In the genomic region with DNA sequence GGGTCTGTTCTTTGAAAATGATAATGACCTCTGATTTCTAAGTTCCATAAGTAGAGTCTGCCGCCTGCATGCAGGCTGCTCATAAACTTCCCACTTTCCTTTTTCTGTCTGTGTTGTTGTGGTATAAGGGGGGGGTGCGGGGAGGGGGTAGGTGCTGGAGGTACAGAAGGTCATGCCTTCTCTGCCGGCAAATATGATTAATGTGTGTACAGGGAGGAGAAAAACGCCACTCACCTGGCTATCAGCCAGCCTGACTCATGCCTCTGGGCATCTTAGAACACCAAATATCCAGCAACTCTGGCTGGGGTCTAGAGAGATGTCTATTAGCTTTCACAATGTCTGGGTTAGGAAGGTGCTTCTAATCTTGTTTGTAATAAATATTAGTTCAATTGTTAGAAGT, we compare ENCODE assay signal across 1 cellular context.
TF ChIP-seq lines count a peak whose summit lies in the region.

No MANE protein-coding gene starts in this region.

TF ChIP-seq in GM23338, 12 proteins besides CTCF, POLR2A, EP300 and RAD21 (continued from another document):
- TF ChIP-seq, protein P1, sequence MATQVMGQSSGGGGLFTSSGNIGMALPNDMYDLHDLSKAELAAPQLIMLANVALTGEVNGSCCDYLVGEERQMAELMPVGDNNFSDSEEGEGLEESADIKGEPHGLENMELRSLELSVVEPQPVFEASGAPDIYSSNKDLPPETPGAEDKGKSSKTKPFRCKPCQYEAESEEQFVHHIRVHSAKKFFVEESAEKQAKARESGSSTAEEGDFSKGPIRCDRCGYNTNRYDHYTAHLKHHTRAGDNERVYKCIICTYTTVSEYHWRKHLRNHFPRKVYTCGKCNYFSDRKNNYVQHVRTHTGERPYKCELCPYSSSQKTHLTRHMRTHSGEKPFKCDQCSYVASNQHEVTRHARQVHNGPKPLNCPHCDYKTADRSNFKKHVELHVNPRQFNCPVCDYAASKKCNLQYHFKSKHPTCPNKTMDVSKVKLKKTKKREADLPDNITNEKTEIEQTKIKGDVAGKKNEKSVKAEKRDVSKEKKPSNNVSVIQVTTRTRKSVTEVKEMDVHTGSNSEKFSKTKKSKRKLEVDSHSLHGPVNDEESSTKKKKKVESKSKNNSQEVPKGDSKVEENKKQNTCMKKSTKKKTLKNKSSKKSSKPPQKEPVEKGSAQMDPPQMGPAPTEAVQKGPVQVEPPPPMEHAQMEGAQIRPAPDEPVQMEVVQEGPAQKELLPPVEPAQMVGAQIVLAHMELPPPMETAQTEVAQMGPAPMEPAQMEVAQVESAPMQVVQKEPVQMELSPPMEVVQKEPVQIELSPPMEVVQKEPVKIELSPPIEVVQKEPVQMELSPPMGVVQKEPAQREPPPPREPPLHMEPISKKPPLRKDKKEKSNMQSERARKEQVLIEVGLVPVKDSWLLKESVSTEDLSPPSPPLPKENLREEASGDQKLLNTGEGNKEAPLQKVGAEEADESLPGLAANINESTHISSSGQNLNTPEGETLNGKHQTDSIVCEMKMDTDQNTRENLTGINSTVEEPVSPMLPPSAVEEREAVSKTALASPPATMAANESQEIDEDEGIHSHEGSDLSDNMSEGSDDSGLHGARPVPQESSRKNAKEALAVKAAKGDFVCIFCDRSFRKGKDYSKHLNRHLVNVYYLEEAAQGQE (IDR thresholded peaks at IDR 0.05; ENCODE audit: unreplicated experiment) = no peak
- no peak for TF ChIP-seq POLR2AphosphoS5 (IDR thresholded peaks at IDR 0.05; ENCODE audit: low read depth)
- no peak for TF ChIP-seq JUNB (IDR thresholded peaks at IDR 0.05; ENCODE audit: unreplicated experiment)
- no peak for TF ChIP-seq ZNF331 (CRISPR knock-in tag; IDR thresholded peaks at IDR 0.05; ENCODE audit: low read depth)
- TF ChIP-seq ZNF462 (CRISPR knock-in tag; IDR thresholded peaks at IDR 0.05) = no peak
- no peak for TF ChIP-seq EZH2phosphoT487 (IDR thresholded peaks at IDR 0.05; ENCODE audit: unreplicated experiment)
